26 cellular contexts compared by ENCODE assay signal in genomic region chr9:94478755-94479730, GRCh38.
"Had no signal": no experiment of that assay in that cellular context is flagged by ENCODE, and none has a peak within 500 bp of the region (broad histone marks: within the 10 kb centered on the region; RNA-seq: fewer than 3 reads in every experiment).

No MANE protein-coding gene starts in this region.

- H3K4me3 Mint-ChIP-seq: activated CD8-positive, alpha-beta T cell treated with anti-CD3 and anti-CD28 coated beads, Interleukin-2, amount 10 ng/mL, durations not matched to agents 7 days and 5 days; activated T-helper 1 cell treated with anti-CD3 and anti-CD28 coated beads, Interleukin-12 subunit alpha, Interleukin-12 subunit beta, Interleukin-2, Interleukin-4 antibody, amounts not matched to agents 30 ng/mL and 10 ng/mL and 1 ng/mL, durations not matched to agents 14 hours and 24 hours and 36 hours; naive thymus-derived CD4-positive, alpha-beta T cell had no signal

- H3K4me1 Mint-ChIP-seq: naive thymus-derived CD4-positive, alpha-beta T cell had no signal

- H3K9me3 Mint-ChIP-seq: activated naive CD4-positive, alpha-beta T cell treated with anti-CD3 and anti-CD28 coated beads, Interleukin-2, amount 50 U/mL, for 72 hours had no signal

- DNase-seq: activated CD4-positive, alpha-beta T cell treated with anti-CD3 and anti-CD28 coated beads for 1 hour; activated CD4-positive, alpha-beta T cell treated with anti-CD3 and anti-CD28 coated beads, Interleukin-2, amount 50 U/mL, for 1 hour; activated CD8-positive, alpha-beta T cell treated with anti-CD3 and anti-CD28 coated beads, Interleukin-2, amount 10 ng/mL, durations not matched to agents 7 days and 5 days; activated gamma-delta T cell treated with Interleukin-2 at 50 U/mL for 16 hours; brain microvascular endothelial cell; caudate nucleus; dermis blood vessel endothelial cell; effector CD8-positive, alpha-beta T cell; erythroblast; foreskin fibroblast; heart right ventricle; left colon; mesendoderm; naive thymus-derived CD4-positive, alpha-beta T cell; ovary; psoas muscle; stimulated activated CD4-positive, alpha-beta T cell treated with anti-CD3 and anti-CD28 coated beads, Interleukin-4, amount 100 ng/mL, for 24 hours; stomach; T-helper 9 cell; uterus had no signal

- H3K36me3 ChIP-seq: ascending aorta, brain microvascular endothelial cell, heart right ventricle, ovary, right atrium auricular region, stomach, suprapubic skin, tibial nerve, uterus had no signal

- H3K4me3 ChIP-seq: ascending aorta, heart right ventricle, ovary, psoas muscle, right atrium auricular region, stomach, suprapubic skin, tibial nerve, uterus had no signal

- H3K27me3 ChIP-seq: ascending aorta, brain microvascular endothelial cell, ovary, right atrium auricular region, stomach, suprapubic skin, tibial nerve, uterus had no signal

- H3K4me1 ChIP-seq: ascending aorta, heart right ventricle, psoas muscle, right atrium auricular region, suprapubic skin, tibial nerve, uterus had no signal

- H3K27ac ChIP-seq: ascending aorta, brain microvascular endothelial cell, heart right ventricle, ovary, psoas muscle, right atrium auricular region, stomach, suprapubic skin, tibial nerve, uterus had no signal

- H3K9me3 ChIP-seq: ascending aorta, ovary, psoas muscle, right atrium auricular region, stomach, suprapubic skin, tibial nerve, uterus had no signal

- H3K27ac Mint-ChIP-seq: activated CD8-positive, alpha-beta T cell treated with anti-CD3 and anti-CD28 coated beads, Interleukin-2, amount 10 ng/mL, durations not matched to agents 7 days and 5 days; activated naive CD4-positive, alpha-beta T cell treated with anti-CD3 and anti-CD28 coated beads, Interleukin-2, amount 50 U/mL, for 72 hours; activated T-helper 1 cell treated with anti-CD3 and anti-CD28 coated beads, Interleukin-12 subunit alpha, Interleukin-12 subunit beta, Interleukin-2, Interleukin-4 antibody, amounts not matched to agents 30 ng/mL and 10 ng/mL and 1 ng/mL, durations not matched to agents 14 hours and 24 hours and 36 hours; naive thymus-derived CD4-positive, alpha-beta T cell had no signal

- ATAC-seq: activated CD8-positive, alpha-beta T cell treated with anti-CD3 and anti-CD28 coated beads, Interleukin-2, amount 10 ng/mL, durations not matched to agents 7 days and 5 days; activated naive CD4-positive, alpha-beta T cell treated with anti-CD3 and anti-CD28 coated beads, Interleukin-2, amount 50 U/mL, for 72 hours; heart right ventricle; left colon; naive thymus-derived CD4-positive, alpha-beta T cell; psoas muscle had no signal

- H3K36me3 Mint-ChIP-seq: activated naive CD4-positive, alpha-beta T cell treated with anti-CD3 and anti-CD28 coated beads, Interleukin-2, amount 50 U/mL, for 72 hours; naive thymus-derived CD4-positive, alpha-beta T cell had no signal
